Comparison of ENCODE assay signal across 9 cellular contexts in genomic region chr1:23561076-23561812, GRCh38. TPM values are rescaled to one million over a fixed set of nuclear protein-coding genes. Genes with fewer than 3 reads are reported as not detected.
DNase-seq lines count a peak whose midpoint lies in the region; ATAC-seq, FAIRE-seq and TF ChIP-seq lines count a peak whose summit lies in the region.
"Had no signal": no experiment of that assay in that cellular context is flagged by ENCODE, and none has a peak within 500 bp of the region (broad histone marks: within the 10 kb centered on the region; RNA-seq: fewer than 3 reads in every experiment).

No MANE protein-coding gene starts in this region.

- H3K79me2 ChIP-seq in PC-3 (ENCODE audit: low read length) = peaks cover 11% of the 10 kb centered on the region; the same call in 1 of the 2 replicates

- WGBS in pancreas, 2 donors = 66 to 72% methylated on average over 6 of the region's 6 CpGs

- intact Hi-C loops in PC-3 (cut with micrococcal nuclease) = no loop called here
- intact Hi-C loops in pancreas (cut with DNase I) = no loop called here

- H3F3A ChIP-seq in PC-3 (ENCODE audit: low read length, unreplicated experiment) = no peaks in the 10 kb centered on the region

- H3K36me3 ChIP-seq in BLaER1 treated with 17β-estradiol and CSF1 and Interleukin-3, amounts not matched to agents 10 nM and 100 nM = peaks cover 0 to 24% (median 10%) of the 10 kb centered on the region in 11 experiments; a peak in 11 of 22 replicates
- H3K36me3 ChIP-seq in PC-3 (ENCODE audit: low read depth, low read length) (no peaks in the 10 kb centered on the region), pancreas (no peaks in the 10 kb centered on the region)

- TF ChIP-seq CTCF in PC-3 (conservative IDR thresholded peaks at IDR 0.05; ENCODE audit: low read depth, low read length) = no peak
- no peak for TF ChIP-seq CTCF in pancreas (IDR thresholded peaks at IDR 0.05)

- ATAC-seq in PC-3 (no peak), pancreas (no peak), HG03159 (IDR thresholded peaks at IDR 0.05; ENCODE audit: unreplicated experiment) (no peak), GM21447 (IDR thresholded peaks at IDR 0.05; ENCODE audit: unreplicated experiment) (no peak), HG02588 (IDR thresholded peaks at IDR 0.05; ENCODE audit: unreplicated experiment) (no peak)
- no peak for ATAC-seq in activated CD4-positive, CD25-positive, alpha-beta regulatory T cell treated with anti-CD3 and anti-CD28 coated beads, Interleukin-2, amount 50 U/mL, for 24 hours

- peak overlapping the region; percentile 46 to 96 (median 91) for H3K27ac ChIP-seq in BLaER1 treated with 17β-estradiol and CSF1 and Interleukin-3, amounts not matched to agents 10 nM and 100 nM
- H3K27ac ChIP-seq in PC-3 (ENCODE audit: low read length) (peak overlapping the region; percentile 71), epithelial cell of prostate (peak overlapping the region; percentile 68), pancreas (peak overlapping the region in 3 of 4 donors; percentile 61 to 93 (median 89))

- peaks cover 14 to 31% (median 27%) of the 10 kb centered on the region in 11 experiments; a peak in 20 of 22 replicates for H4K20me1 ChIP-seq in BLaER1 treated with 17β-estradiol and CSF1 and Interleukin-3, amounts not matched to agents 10 nM and 100 nM
- no peaks in the 10 kb centered on the region for H4K20me1 ChIP-seq in PC-3 (ENCODE audit: low read length)

- CTCF ChIA-PET in PC-3 (lab: Charles Lee) = no interaction called here

- H3K27me3 ChIP-seq in BLaER1 treated with 17β-estradiol and CSF1 and Interleukin-3, amounts not matched to agents 10 nM and 100 nM = no peaks in the 10 kb centered on the region
- H3K27me3 ChIP-seq in PC-3 (ENCODE audit: low read length) (no peaks in the 10 kb centered on the region), pancreas (no peaks in the 10 kb centered on the region)

- no peaks in the 10 kb centered on the region for H3K9me3 ChIP-seq in BLaER1 treated with 17β-estradiol and CSF1 and Interleukin-3, amounts not matched to agents 10 nM and 100 nM (replicated peaks in 1 of 11)
- H3K9me3 ChIP-seq in PC-3 (ENCODE audit: low read length) (no peaks in the 10 kb centered on the region), pancreas (no peaks in the 10 kb centered on the region)

- FAIRE-seq in pancreas (lab: Jason Lieb, UNC) = no peak

- peak overlapping the region; percentile 83 to 91 (median 87); a peak in 20 of 22 replicates for H3K9ac ChIP-seq in BLaER1 treated with 17β-estradiol and CSF1 and Interleukin-3, amounts not matched to agents 10 nM and 100 nM
- H3K9ac ChIP-seq in PC-3 (ENCODE audit: low read length) = no peak overlapping the region; the same call in 1 of the 2 replicates

- POLR2A ChIA-PET in PC-3 (lab: Charles Lee; ENCODE audit: unreplicated experiment) = interaction anchor here (0.6 kb wide), 1 partner anchor 16 kb away, joined by 10 read pairs; no protein-coding TSS in a partner anchor

- no peak overlapping the region for H2AFZ ChIP-seq in PC-3 (ENCODE audit: low read length)

- no peak for DNase-seq in PC-3
- DNase-seq in epithelial cell of prostate (ENCODE audit: low read depth, low spot score) = no peak
- no peak for DNase-seq in pancreas
- DNase-seq: NCI-H2029 had no signal

- BruUV-seq in PC-3 (replicated peaks; lab: Mats Ljungman, UMichigan) = no TSS peak

- peaks cover 71 to 90% (median 78%) of the 10 kb centered on the region in 10 experiments for H3K4me1 ChIP-seq in BLaER1 treated with 17β-estradiol and CSF1 and Interleukin-3, amounts not matched to agents 10 nM and 100 nM
- H3K4me1 ChIP-seq in PC-3 (ENCODE audit: insufficient read depth, low read length) (peaks cover 49% of the 10 kb centered on the region), pancreas (peaks cover 10 to 40% (median 12%) of the 10 kb centered on the region in 3 donors)

- peak overlapping the region in 2 of 10 experiments; percentile 77 to 85; a peak in 2 of 20 replicates for H3K4me3 ChIP-seq in BLaER1 treated with 17β-estradiol and CSF1 and Interleukin-3, amounts not matched to agents 10 nM and 100 nM
- H3K4me3 ChIP-seq in PC-3 (ENCODE audit: low read length) (no peak overlapping the region), pancreas (no peak overlapping the region)

- H3K4me2 ChIP-seq in BLaER1 treated with 17β-estradiol and CSF1 and Interleukin-3, amounts not matched to agents 10 nM and 100 nM = peak overlapping the region; percentile 83 to 98 (median 92)
- H3K4me2 ChIP-seq in PC-3 (ENCODE audit: low read length) = peak overlapping the region; percentile 68; the same call in 1 of the 2 replicates

- no peaks in the 10 kb centered on the region for H3K9me2 ChIP-seq in PC-3 (replicated peaks; ENCODE audit: low read length)

RNA-seq across cellular contexts. Expression of gene ID3, which starts 1.9 kb away (rescaled TPM):
- total RNA-seq in PC-3 (2014; rRNA removed) (77.7 and 92.5 TPM in 2 replicates), pancreas (10 to 100 TPM; 16.6 to 54.0 (median 31.2) TPM)
- polyA plus RNA-seq in pancreas = 10 to 100 TPM; 40.1 to 51.9 TPM

RNA-seq across cellular contexts. Expression of gene E2F2, which starts 30.2 kb away (rescaled TPM):
- total RNA-seq in PC-3 (2014; rRNA removed) = 7.0 and 8.3 TPM in 2 replicates
- under 1 TPM in 4 of 6 donors, not detected in 2; 0.14 to 0.40 (median 0.20) TPM for total RNA-seq in pancreas
- under 1 TPM; 0.04 to 0.05 TPM for polyA plus RNA-seq in pancreas
